Comparison of ENCODE assay signal across 8 cellular contexts in the genomic region with DNA sequence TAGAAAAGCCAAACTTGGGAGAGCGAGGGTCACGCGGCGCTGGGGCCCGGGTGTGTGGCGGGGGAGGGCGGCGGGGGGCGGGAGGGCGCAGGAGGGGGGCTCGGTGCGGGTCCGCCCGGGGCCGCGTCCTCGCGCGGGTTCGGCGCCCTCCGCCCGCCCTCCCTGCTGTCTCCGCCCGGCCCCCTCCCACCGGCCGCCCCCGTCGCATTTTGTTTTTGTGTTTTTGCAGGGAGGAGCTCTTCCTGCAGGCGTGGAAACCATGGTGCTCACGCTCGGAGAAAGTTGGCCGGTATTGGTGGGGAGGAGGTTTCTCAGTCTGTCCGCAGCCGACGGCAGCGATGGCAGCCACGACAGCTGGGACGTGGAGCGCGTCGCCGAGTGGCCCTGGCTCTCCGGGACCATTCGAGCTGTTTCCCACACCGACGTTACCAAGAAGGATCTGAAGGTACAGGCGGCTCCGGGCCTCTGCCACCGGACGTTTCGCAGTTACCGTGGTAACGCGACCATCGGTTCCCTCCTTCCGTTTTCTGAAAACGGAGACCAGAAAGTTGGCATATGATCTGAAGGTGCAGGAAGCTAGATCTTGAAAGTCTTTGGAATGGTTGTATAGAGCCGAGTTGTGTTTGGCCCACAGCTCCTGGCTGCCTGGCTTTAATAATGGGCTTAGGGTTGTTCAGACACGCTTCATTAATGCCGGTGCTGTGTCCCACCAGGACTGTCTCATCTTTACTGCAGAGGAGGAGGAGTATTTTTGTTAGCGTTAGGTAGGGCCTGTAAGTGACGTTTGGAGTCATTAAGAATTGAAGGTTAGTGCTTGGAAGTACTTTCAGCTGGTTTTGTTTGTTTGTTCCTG. TPM values are rescaled to one million over a fixed set of nuclear protein-coding genes. Genes with fewer than 3 reads are reported as not detected.
A peak's percentile ranks its signal among the peaks of the same experiment; 100 is the strongest.
DNase-seq lines count a peak whose midpoint lies in the region; ATAC-seq, FAIRE-seq and TF ChIP-seq lines count a peak whose summit lies in the region.

No MANE protein-coding gene starts in this region.

- H4K20me1 ChIP-seq in H1 (replicated peaks in 1 of 2; ENCODE audit: control insufficient read depth in 1 of 2, insufficient read depth in 2 of 2, low read length in 2 of 2) = peaks cover 4 to 9% of the 10 kb centered on the region in 2 experiments

- TF ChIP-seq CTCF in H1 (IDR thresholded peaks at IDR 0.05; ENCODE audit: control extremely low read depth in 1 of 3, insufficient read depth in 1 of 3, low read depth in 1 of 3, low read length in 3 of 3) = no peak

- H3K4me1 ChIP-seq in H1 (replicated peaks in 1 of 4; ENCODE audit: control insufficient read depth in 3 of 4, insufficient read depth in 4 of 4, low read length in 3 of 4) (peaks cover 0 to 5% (median 0%) of the 10 kb centered on the region in 4 experiments; a peak in 1 of 7 replicates), mesendoderm (ENCODE audit: control insufficient read depth, low read depth, low read length) (no peaks in the 10 kb centered on the region)

- peak overlapping the region in 3 of 4 experiments; percentile 3 to 81 (median 32); a peak in 6 of 7 replicates for H3K9ac ChIP-seq in H1 (replicated peaks in 1 of 4; ENCODE audit: extremely low read depth in 1 of 4, low read depth in 3 of 4, low read length in 3 of 4)
- peak overlapping the region; percentile 76 for H3K9ac ChIP-seq in mesendoderm (ENCODE audit: low read length)

- H3K18ac ChIP-seq in H1 (ENCODE audit: extremely low read depth, low read length) (peak overlapping the region; percentile 65; the same call in 1 of the 2 replicates), mesendoderm (ENCODE audit: low read length) (peak overlapping the region; percentile 99)

- TF ChIP-seq EP300 in H1 (IDR thresholded peaks at IDR 0.05; ENCODE audit: borderline replicate concordance in 1 of 2, low read depth in 2 of 2, low read length in 2 of 2) = no peak

- H4K5ac ChIP-seq in H1 (ENCODE audit: insufficient read length, low read depth, low read length) (no peak overlapping the region), mesendoderm (ENCODE audit: low read length) (no peak overlapping the region)

- peak overlapping the region; percentile 37; the same call in 1 of the 2 replicates for H2AFZ ChIP-seq in H1 (ENCODE audit: low read length)

- no peak overlapping the region for H2BK12ac ChIP-seq in H1 (ENCODE audit: low read depth, low read length)

- 0 out of 2 replicates have a peak overlapping the region, but pooled peaks have one; percentile 27 for H3K27ac ChIP-seq in H1 (ENCODE audit: low read depth, low read length)
- peak overlapping the region; percentile 8 for H3K27ac ChIP-seq in mesendoderm (ENCODE audit: low read depth, low read length)

- no peak overlapping the region for H2BK20ac ChIP-seq in H1 (ENCODE audit: low read length)

- peaks cover 3 to 44% of the 10 kb centered on the region in 2 experiments; a peak in 3 of 4 replicates for H3K79me2 ChIP-seq in H1 (ENCODE audit: control insufficient read depth in 1 of 2, insufficient read depth in 2 of 2, low read length in 2 of 2)
- peaks cover 12% of the 10 kb centered on the region for H3K79me2 ChIP-seq in mesendoderm (ENCODE audit: control insufficient read depth, insufficient read depth, low read length)

- H2BK5ac ChIP-seq in H1 (ENCODE audit: low read depth, low read length) = no peak overlapping the region; the same call in 1 of the 2 replicates
- no peak overlapping the region for H2BK5ac ChIP-seq in mesendoderm (ENCODE audit: low read length)

- no peak overlapping the region for H2AK5ac ChIP-seq in H1 (ENCODE audit: low read depth, low read length)
- H2AK5ac ChIP-seq in mesendoderm (ENCODE audit: low read length) = no peak overlapping the region

- H3K4me2 ChIP-seq in H1 (ENCODE audit: insufficient read depth in 1 of 2, low read depth in 2 of 2, low read length in 2 of 2) (peak overlapping the region; percentile 96 to 100), mesendoderm (ENCODE audit: low read length) (peak overlapping the region; percentile 54)

- WGBS in H1 (ENCODE audit: extremely low coverage in 1 of 2, insufficient coverage in 1 of 2, insufficient read length in 1 of 2, insufficient replicate concordance in 2 of 2, low coverage in 1 of 2, low lambda C conversion rate in 2 of 2, missing lambda C conversion rate in 1 of 2), 2 experiments = 5% methylated on average over 35 of the region's 63 CpGs; no CpG with 5 or more reads in 1 of the 2 experiments
- no CpG with 5 or more reads among the region's 63 CpGs for WGBS in mesendoderm (ENCODE audit: extremely low coverage, insufficient coverage, low lambda C conversion rate)

- POLR2A ChIA-PET in H1 (lab: Charles Lee; ENCODE audit: partially characterized antibody) = interaction anchor here (0.7 to 2.4 kb wide), 12 partner anchors 7 to 615 kb away, joined by 3 to 8 read pairs (median 3); a partner anchor contains a TSS

- peaks cover 16% of the 10 kb centered on the region for H3K9me3 Mint-ChIP-seq in activated CD8-positive, alpha-beta memory T cell treated with anti-CD3 and anti-CD28 coated beads, Interleukin-2, amount 10 ng/mL, durations not matched to agents 7 days and 5 days (ENCODE audit: low read depth)

- peaks cover 7% of the 10 kb centered on the region; the same call in 1 of the 2 replicates for H3K23me2 ChIP-seq in H1 (ENCODE audit: low read depth, low read length)

- no peak for TF ChIP-seq POLR2A in H1 (IDR thresholded peaks at IDR 0.05; ENCODE audit: control extremely low read depth in 1 of 2, low read depth in 2 of 2, low read length in 2 of 2)

- H3K4ac ChIP-seq in H1 (replicated peaks; ENCODE audit: insufficient read length, low read depth, low read length) (no peak overlapping the region), mesendoderm (ENCODE audit: low read depth, low read length) (peak overlapping the region; percentile 70)

- H4K91ac ChIP-seq in H1 (replicated peaks; ENCODE audit: insufficient read length, low read length) = no peak overlapping the region

- peak overlapping the region; percentile 89 for H3K4me3 Mint-ChIP-seq in activated CD8-positive, alpha-beta memory T cell treated with anti-CD3 and anti-CD28 coated beads, Interleukin-2, amount 10 ng/mL, durations not matched to agents 7 days and 5 days

- H3K36me3 ChIP-seq in H1 (ENCODE audit: control insufficient read depth in 2 of 4, insufficient read depth in 4 of 4, low read length in 3 of 4) (peaks cover 0 to 15% (median 2%) of the 10 kb centered on the region in 4 experiments; a peak in 2 of 8 replicates), mesendoderm (ENCODE audit: control insufficient read depth, insufficient read depth, low read length) (no peaks in the 10 kb centered on the region)

- TF ChIP-seq RAD21 in H1 (IDR thresholded peaks at IDR 0.05 in 1 of 2, conservative IDR thresholded peaks at IDR 0.05 in 1 of 2; ENCODE audit: low read depth in 2 of 2, low read length in 2 of 2) = no peak

- no peak overlapping the region for H3K14ac ChIP-seq in H1 (ENCODE audit: insufficient read length)

- H3K27me3 Mint-ChIP-seq in activated CD8-positive, alpha-beta memory T cell treated with anti-CD3 and anti-CD28 coated beads, Interleukin-2, amount 10 ng/mL, durations not matched to agents 7 days and 5 days = no peaks in the 10 kb centered on the region

- H3K9me3 ChIP-seq in H1 (ENCODE audit: insufficient read depth in 2 of 2, low read depth in 1 of 2, low read length in 1 of 2) = peaks cover 7 to 21% of the 10 kb centered on the region in 2 experiments

- DNase-seq in NCI-H69 (lab: John Stamatoyannopoulos, UW) (peak; percentile 60), H1 (ENCODE audit: low read depth in 1 of 2, low spot score in 2 of 2) (peak in 1 of 2 experiments; percentile 51), mesendoderm (peak; percentile 65), NCI-H1930 (lab: John Stamatoyannopoulos, UW) (no peak)
- peak; percentile 83 for DNase-seq in activated CD8-positive, alpha-beta memory T cell treated with anti-CD3 and anti-CD28 coated beads, Interleukin-2, amount 10 ng/mL, durations not matched to agents 7 days and 5 days
- DNase-seq in stimulated activated CD8-positive, alpha-beta memory T cell treated with anti-CD3 and anti-CD28 coated beads, Interleukin-15, amount 100 ng/mL, for 24 hours (ENCODE audit: low read depth) = peak; percentile 11

- H2BK120ac ChIP-seq in H1 (replicated peaks; ENCODE audit: low read depth, low read length) (no peak overlapping the region), mesendoderm (ENCODE audit: low read depth, low read length) (peak overlapping the region; percentile 82)

- H3K79me1 ChIP-seq in H1 (ENCODE audit: low read depth, low read length) = peaks cover 7% of the 10 kb centered on the region
- peaks cover 6% of the 10 kb centered on the region for H3K79me1 ChIP-seq in mesendoderm (ENCODE audit: low read length)

- H3K23ac ChIP-seq in H1 (ENCODE audit: insufficient read length) (no peak overlapping the region), mesendoderm (ENCODE audit: low read length) (peak overlapping the region; percentile 81)

- H4K8ac ChIP-seq in H1 (ENCODE audit: extremely low read depth, insufficient read depth, low read length) = peak overlapping the region; percentile 3; the same call in 1 of the 2 replicates
- no peak overlapping the region for H4K8ac ChIP-seq in mesendoderm (ENCODE audit: low read depth, low read length)

- H3K27me3 ChIP-seq in H1 (replicated peaks in 1 of 4; ENCODE audit: control insufficient read depth in 3 of 4, extremely low read depth in 1 of 4, insufficient read depth in 3 of 4, low read length in 3 of 4) (no peaks in the 10 kb centered on the region; a peak in 2 of 7 replicates), mesendoderm (ENCODE audit: insufficient read depth, low read length, poor library complexity) (no peaks in the 10 kb centered on the region)

- no peak overlapping the region for H3K56ac ChIP-seq in H1 (replicated peaks; ENCODE audit: insufficient read length, low read depth, low read length)
- H3K56ac ChIP-seq in mesendoderm (ENCODE audit: low read length) = peak overlapping the region; percentile 80

- H2BK15ac ChIP-seq in H1 (ENCODE audit: low read length) = no peak overlapping the region
- no peak overlapping the region for H2BK15ac ChIP-seq in mesendoderm (replicated peaks; ENCODE audit: low read depth)

- FAIRE-seq in H1 (lab: Jason Lieb, UNC) = peak; percentile 19

- peak overlapping the region; percentile 96 for H3K27ac Mint-ChIP-seq in activated CD8-positive, alpha-beta memory T cell treated with anti-CD3 and anti-CD28 coated beads, Interleukin-2, amount 10 ng/mL, durations not matched to agents 7 days and 5 days

- CTCF ChIA-PET in activated CD8-positive, alpha-beta memory T cell treated with anti-CD3 and anti-CD28 coated beads, Interleukin-2, amount 10 ng/mL, durations not matched to agents 7 days and 5 days (lab: Charles Lee) = interaction anchor here (0.6 to 1.9 kb wide), 5 partner anchors 10 to 221 kb away, joined by 3 to 9 read pairs (median 6); no protein-coding TSS in a partner anchor
- CTCF ChIA-PET in H1 (lab: Charles Lee; ENCODE audit: partially characterized antibody) = interaction anchor here (1.1 to 1.4 kb wide), 3 partner anchors 25 to 221 kb away, joined by 3 to 6 read pairs (median 3); no protein-coding TSS in a partner anchor

- H3K4me3 ChIP-seq in GM08714 (ENCODE audit: low read length) (peak overlapping the region; percentile 85), H1 (ENCODE audit: extremely low read depth in 1 of 4, insufficient read depth in 2 of 4, low read depth in 3 of 4, low read length in 4 of 4) (peak overlapping the region; percentile 67 to 90 (median 76)), mesendoderm (ENCODE audit: low read length) (peak overlapping the region; percentile 66)

- ATAC-seq in HG02642 (IDR thresholded peaks at IDR 0.05; ENCODE audit: poor library complexity, unreplicated experiment) = peak; percentile 9
- ATAC-seq in activated CD8-positive, alpha-beta memory T cell treated with anti-CD3 and anti-CD28 coated beads, Interleukin-2, amount 10 ng/mL, durations not matched to agents 7 days and 5 days = peak; percentile 9

- peaks cover 55% of the 10 kb centered on the region for H3K36me3 Mint-ChIP-seq in activated CD8-positive, alpha-beta memory T cell treated with anti-CD3 and anti-CD28 coated beads, Interleukin-2, amount 10 ng/mL, durations not matched to agents 7 days and 5 days

- peaks cover 42% of the 10 kb centered on the region for H3K4me1 Mint-ChIP-seq in activated CD8-positive, alpha-beta memory T cell treated with anti-CD3 and anti-CD28 coated beads, Interleukin-2, amount 10 ng/mL, durations not matched to agents 7 days and 5 days

RNA-seq across cellular contexts. Expression of a gene that starts 0.8 kb away (rescaled TPM):
- 10 to 100 TPM; 49.6 to 56.7 TPM for total RNA-seq in activated CD8-positive, alpha-beta memory T cell treated with anti-CD3 and anti-CD28 coated beads, Interleukin-2, amount 10 ng/mL, durations not matched to agents 7 days and 5 days
- 25.3 and 29.2 TPM in 2 replicates for total RNA-seq in H1 (2021; fragmentation: NEBNext Ultra II Directional; extraction: Animal tissue kit (Norgen Biotek cat#: 25700))
- polyA plus RNA-seq in H1 (2011; rRNA removed) = 8.3 and 15.8 TPM in 2 replicates
- 15.7 TPM for polyA plus RNA-seq in H1 (2011; cell fraction: cytosol; rRNA removed)
- 12.7 TPM for polyA plus RNA-seq in H1 (2011; cell fraction: nucleus; rRNA removed)
- polyA plus RNA-seq in H1 (2012, experiment 1 of 2) = 14.9 to 18.7 TPM (median 16.8 TPM) in 4 replicates
- 1.8 TPM for polyA plus RNA-seq in H1 (2012, experiment 2 of 2)
- polyA plus RNA-seq in H1 (2013, experiment 1 of 2) = 13.7 TPM
- polyA plus RNA-seq in H1 (2013, experiment 2 of 2) = 11.6 TPM
- 37.3 and 54.7 TPM in 2 replicates for polyA minus RNA-seq in H1 (2011; rRNA and poly(A)+ RNA removed)
- 25.2 TPM for polyA minus RNA-seq in H1 (2011; cell fraction: cytosol; rRNA and poly(A)+ RNA removed)
- 55.1 TPM for polyA minus RNA-seq in H1 (2011; cell fraction: nucleus; rRNA and poly(A)+ RNA removed)
- polyA plus RNA-seq in mesendoderm (2013, experiment 1 of 2) = 10.7 TPM
- polyA plus RNA-seq in mesendoderm (2013, experiment 2 of 2) = 10.2 TPM

Comparison
In these comparisons a context has a peak if more than half of its experiments do, and no peak if none do; other contexts are left out.
1. DNase-seq: peak in NCI-H69 (single experiment), activated CD8-positive, alpha-beta memory T cell treated with anti-CD3 and anti-CD28 coated beads, Interleukin-2, amount 10 ng/mL, durations not matched to agents 7 days and 5 days (single experiment), mesendoderm (single experiment) and stimulated activated CD8-positive, alpha-beta memory T cell treated with anti-CD3 and anti-CD28 coated beads, Interleukin-15, amount 100 ng/mL, for 24 hours (single experiment); none in NCI-H1930 (0 of 2).
2. Peak in every context shown above with its lines, with median percentiles within 50 percentile points of each other: H3K4me3 ChIP-seq.